In the genomic region with DNA sequence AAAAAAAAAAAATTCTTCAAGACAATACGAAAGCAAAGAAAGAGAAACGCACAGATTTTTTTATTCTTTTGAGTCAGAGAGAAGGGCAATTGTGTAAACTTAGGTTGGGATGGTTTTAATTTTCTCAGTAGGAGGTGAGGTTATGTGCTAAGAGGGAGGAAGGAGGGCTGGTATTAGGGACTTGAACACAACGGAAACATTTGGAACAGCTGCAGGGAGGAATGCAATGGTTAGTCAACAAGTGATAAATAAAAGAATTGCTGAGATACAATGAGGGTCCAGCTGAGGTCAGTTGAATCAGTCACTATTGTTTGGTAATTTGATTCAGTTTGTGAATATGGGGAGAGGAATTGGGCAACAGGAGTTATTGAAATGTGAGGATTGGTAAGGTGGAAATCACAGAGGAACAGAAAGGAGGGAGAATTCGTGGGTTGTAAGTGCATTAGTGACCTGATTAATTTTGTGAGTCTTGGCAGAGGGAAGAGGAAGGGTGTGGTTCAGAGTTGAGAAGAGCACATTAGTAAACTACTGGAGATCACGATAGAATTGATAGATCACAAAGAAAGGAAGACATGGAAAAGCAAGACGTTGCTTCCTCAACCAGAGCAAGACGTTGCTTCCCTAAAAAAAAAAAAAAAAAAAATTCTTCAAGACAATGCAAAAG, we compare ENCODE assay signal across 17 cellular contexts.
DNase-seq lines count a peak whose midpoint lies in the region; ATAC-seq and TF ChIP-seq lines count a peak whose summit lies in the region.
"Had no signal": no experiment of that assay in that cellular context is flagged by ENCODE, and none has a peak within 500 bp of the region (broad histone marks: within the 10 kb centered on the region; RNA-seq: fewer than 3 reads in every experiment).

No MANE protein-coding gene starts in this region.

- H3K18ac ChIP-seq in mesenchymal stem cell (ENCODE audit: low read depth in 1 of 2, low read length in 2 of 2): no peak overlapping the region

- H3K36me3 ChIP-seq in mesenchymal stem cell (ENCODE audit: control insufficient read depth in 1 of 2, insufficient read depth in 2 of 2, low read depth in 1 of 2, low read length in 2 of 2): no peaks in the 10 kb centered on the region
- no peaks in the 10 kb centered on the region for H3K36me3 ChIP-seq in esophagus muscularis mucosa
- H3K36me3 ChIP-seq: breast epithelium, uterus had no signal

- no peak overlapping the region for H2BK120ac ChIP-seq in mesenchymal stem cell (ENCODE audit: low read depth, low read length)

- WGBS in mesenchymal stem cell: 69% methylated on average over 6 of the region's 7 CpGs
- 45% methylated on average over 7 of the region's 7 CpGs for WGBS in esophagus muscularis mucosa

- H3K4me1 ChIP-seq in mesenchymal stem cell (ENCODE audit: control insufficient read depth, insufficient read depth, low read depth, low read length) (no peaks in the 10 kb centered on the region), esophagus muscularis mucosa (no peaks in the 10 kb centered on the region)
- H3K4me1 ChIP-seq: breast epithelium, uterus had no signal

- H3K4me3 ChIP-seq in mesenchymal stem cell (ENCODE audit: insufficient read depth in 1 of 2, low read depth in 1 of 2, low read length in 2 of 2) (peak overlapping the region in 1 of 2 experiments; percentile 50), esophagus muscularis mucosa (no peak overlapping the region)
- H3K4me3 ChIP-seq: breast epithelium, uterus had no signal

- H2BK12ac ChIP-seq in mesenchymal stem cell (ENCODE audit: low read length in 2 of 2): no peak overlapping the region

- intact Hi-C loops in esophagus muscularis mucosa (cut with DNase I) (no loop called here), head of caudate nucleus (cut with DNase I) (no loop called here)

- TF ChIP-seq POLR2A in esophagus muscularis mucosa (IDR thresholded peaks at IDR 0.05; ENCODE audit: low read depth): no peak

- no peaks in the 10 kb centered on the region for H3K27me3 ChIP-seq in mesenchymal stem cell (ENCODE audit: control insufficient read depth in 1 of 2, insufficient read depth in 1 of 2, low read length in 2 of 2)
- no peaks in the 10 kb centered on the region for H3K27me3 ChIP-seq in esophagus muscularis mucosa
- H3K27me3 ChIP-seq: breast epithelium, uterus had no signal

- H2AK5ac ChIP-seq in mesenchymal stem cell (ENCODE audit: low read length, severe bottlenecking): no peak overlapping the region

- H4K8ac ChIP-seq in mesenchymal stem cell (ENCODE audit: low read length): no peak overlapping the region

- H4K91ac ChIP-seq in mesenchymal stem cell (ENCODE audit: low read length): no peak overlapping the region

- H3K27ac ChIP-seq in mesenchymal stem cell (ENCODE audit: low read length, poor library complexity, severe bottlenecking) (no peak overlapping the region), esophagus muscularis mucosa (replicated peaks in 1 of 4) (no peak overlapping the region)

- H3K79me1 ChIP-seq in mesenchymal stem cell (replicated peaks; ENCODE audit: low read length, poor library complexity, severe bottlenecking): no peaks in the 10 kb centered on the region

- no peak for ATAC-seq in GM18519 (IDR thresholded peaks at IDR 0.05; ENCODE audit: low FRiP score, unreplicated experiment)
- ATAC-seq: stimulated activated memory B cell treated with anti-CD40 and anti-IgM and Interleukin-4, amounts not matched to agents 10 μg/mL and 1 μg/mL and 100 μg/mL, for 72 hours had no signal

- no peak overlapping the region for H2BK5ac ChIP-seq in mesenchymal stem cell (ENCODE audit: low read depth, low read length, poor library complexity, severe bottlenecking)

- H3K9ac ChIP-seq in mesenchymal stem cell (ENCODE audit: low read length): peak overlapping the region; percentile 62

- no peak overlapping the region for H3K14ac ChIP-seq in mesenchymal stem cell (ENCODE audit: low read length in 2 of 2)

- no peak overlapping the region for H2AFZ ChIP-seq in mesenchymal stem cell (ENCODE audit: low read depth, low read length)

- H3K4me2 ChIP-seq in mesenchymal stem cell (ENCODE audit: low read length, poor library complexity, severe bottlenecking): no peak overlapping the region

- H2BK15ac ChIP-seq in mesenchymal stem cell (ENCODE audit: low read depth, poor library complexity, severe bottlenecking): no peak overlapping the region

- H3K4ac ChIP-seq in mesenchymal stem cell (ENCODE audit: low read depth in 1 of 2, low read length in 2 of 2): no peak overlapping the region

- no peak overlapping the region for H3K23ac ChIP-seq in mesenchymal stem cell (ENCODE audit: low read length in 2 of 2)

- TF ChIP-seq CTCF in esophagus muscularis mucosa (IDR thresholded peaks at IDR 0.05): no peak

- H3K9me3 ChIP-seq in mesenchymal stem cell (ENCODE audit: control insufficient read depth, low read length) (peaks cover 17% of the 10 kb centered on the region), esophagus muscularis mucosa (peaks cover 0 to 10% (median 0%) of the 10 kb centered on the region in 4 donors)
- H3K9me3 ChIP-seq: uterus had no signal

- no peak for TF ChIP-seq EP300 in esophagus muscularis mucosa (IDR thresholded peaks at IDR 0.05)

- DNase-seq in GM04504 (ENCODE audit: low read depth) (peak; percentile 0), RPMI7951 (ENCODE audit: low read depth) (peak; percentile 3), epidermal melanocyte (ENCODE audit: insufficient read length, low spot score) (peak; percentile 43), mesenchymal stem cell (peak; percentile 11), esophagus muscularis mucosa (ENCODE audit: extremely low spot score) (no peak), amniotic stem cell (lab: John Stamatoyannopoulos, UW) (no peak), head of caudate nucleus (no peak)
- DNase-seq: activated CD4-positive, alpha-beta T cell treated with anti-CD3 and anti-CD28 coated beads, Interleukin-2, amount 10 ng/mL, durations not matched to agents 7 days and 5 days; islet precursor cell; NCI-H146; NCI-H82; retina; stimulated activated CD4-positive, alpha-beta T cell treated with anti-CD3 and anti-CD28 coated beads, Interleukin-4, amount 100 ng/mL, for 1 hour had no signal

Comparison
In these comparisons a context has a peak if more than half of its experiments do, and no peak if none do; other contexts are left out.
1. DNase-seq: peak in GM04504 (single experiment), RPMI7951 (single experiment), epidermal melanocyte (single experiment) and mesenchymal stem cell (single experiment); none in esophagus muscularis mucosa (single experiment), amniotic stem cell (single experiment) and head of caudate nucleus (0 of 42).